In the genomic region with DNA sequence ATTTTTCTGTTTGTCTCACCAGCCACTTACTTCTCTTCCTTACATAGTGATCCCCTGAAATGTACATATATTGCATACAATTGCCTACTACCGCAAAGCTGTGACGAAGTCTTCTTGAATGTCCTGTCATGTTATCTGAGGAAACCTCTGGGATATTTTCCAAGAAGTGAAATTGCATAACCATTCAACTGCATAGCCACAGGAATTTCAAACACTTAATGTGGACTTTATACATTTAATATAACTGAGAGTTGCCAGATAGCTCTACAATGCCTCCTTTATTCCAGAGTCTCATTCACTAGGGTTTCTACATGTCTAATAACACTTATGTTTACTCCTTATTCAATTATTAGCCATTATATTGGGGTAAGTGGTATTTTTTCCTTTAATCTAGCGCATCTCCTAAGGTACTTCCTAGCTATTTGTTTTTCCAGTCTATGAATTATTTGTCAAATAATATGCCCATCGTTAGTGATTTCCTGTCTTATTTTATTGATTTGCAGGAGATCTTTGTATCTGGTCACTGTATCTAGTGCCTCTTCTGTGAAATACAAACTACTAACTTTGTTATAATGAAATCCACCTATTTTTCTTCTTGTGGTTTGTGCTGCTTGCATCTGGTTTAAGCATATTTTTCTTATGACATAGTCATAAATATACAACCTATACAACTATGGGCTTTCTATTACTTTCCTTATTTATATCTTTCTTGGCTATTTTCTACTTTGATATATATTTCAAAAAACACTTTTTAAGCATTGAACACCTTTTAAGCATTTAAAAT, we compare ENCODE assay signal across 14 cellular contexts.
DNase-seq lines count a peak whose midpoint lies in the region; ATAC-seq, FAIRE-seq and TF ChIP-seq lines count a peak whose summit lies in the region.
"Had no signal": no experiment of that assay in that cellular context is flagged by ENCODE, and none has a peak within 500 bp of the region (broad histone marks: within the 10 kb centered on the region; RNA-seq: fewer than 3 reads in every experiment).

No MANE protein-coding gene starts in this region.

- FAIRE-seq in HTR-8/SVneo (lab: Jason Lieb, UNC), result no peak

- no peaks in the 10 kb centered on the region for H3K9me2 ChIP-seq in hepatocyte (replicated peaks; ENCODE audit: insufficient read depth)

- H2AFZ ChIP-seq in hepatocyte, result no peak overlapping the region
- H2AFZ ChIP-seq: GM23338 had no signal

- intact Hi-C loops in left ventricle myocardium inferior (cut with micrococcal nuclease), result no loop called here

- no peaks in the 10 kb centered on the region for H3K36me3 ChIP-seq in hepatocyte (replicated peaks; ENCODE audit: insufficient read depth, low read depth)
- H3K36me3 ChIP-seq in left ventricle myocardium inferior, result no peaks in the 10 kb centered on the region

- TF ChIP-seq CTCF in WI38 (IDR thresholded peaks at IDR 0.05; ENCODE audit: low read depth, low read length) (no peak), hepatocyte (IDR thresholded peaks at IDR 0.05; ENCODE audit: poor library complexity) (no peak), left ventricle myocardium inferior (IDR thresholded peaks at IDR 0.05; ENCODE audit: borderline replicate concordance) (no peak)

- peak overlapping the region; percentile 40 for H3K4me3 ChIP-seq in WI38 (ENCODE audit: low read depth, low read length)
- no peak overlapping the region for H3K4me3 ChIP-seq in hepatocyte
- H3K4me3 ChIP-seq in left ventricle myocardium inferior, result no peak overlapping the region
- H3K4me3 ChIP-seq: GM23338 had no signal

- WGBS in hepatocyte (ENCODE audit: low lambda C conversion rate, missing lambda C conversion rate), result 59% methylated on average over 4 of the region's 4 CpGs

- peaks cover 6% of the 10 kb centered on the region for H3K4me1 ChIP-seq in hepatocyte (ENCODE audit: insufficient read depth)
- no peaks in the 10 kb centered on the region for H3K4me1 ChIP-seq in left ventricle myocardium inferior

- peak; percentile 94 for DNase-seq in ACHN
- DNase-seq in HTR-8/SVneo (ENCODE audit: insufficient read length, low spot score), result peak; percentile 33
- peak; percentile 59 for DNase-seq in hepatocyte (ENCODE audit: low spot score)
- no peak for DNase-seq in left ventricle myocardium inferior
- DNase-seq in stimulated activated CD4-positive, alpha-beta T cell treated with anti-CD3 and anti-CD28 coated beads, Interleukin-12 subunit alpha, Interleukin-12 subunit beta, amount 100 ng/mL, for 4 hours, result no peak
- no peak for DNase-seq in cerebellar nuclear complex (lab: John Stamatoyannopoulos, UW)
- DNase-seq: activated T-cell treated with anti-CD3 and anti-CD28 coated beads, Interleukin-2, amount 50 U/mL, for 24 hours; NCI-H2171; stimulated activated naive CD4-positive, alpha-beta T cell; T-helper 1 cell had no signal

- no peak overlapping the region for H3K4me2 ChIP-seq in hepatocyte
- H3K4me2 ChIP-seq: GM23338 had no signal

- no peaks in the 10 kb centered on the region for H3K79me2 ChIP-seq in hepatocyte

- in situ Hi-C loops in ACHN (cut with HindIII; ENCODE audit: low pct_ligation_motif_present, low pct_unique_long_range_greater_than_20kb, low sequenced_read_pairs), result no loop called here

- H3K9me3 ChIP-seq in hepatocyte (ENCODE audit: low read depth) (no peaks in the 10 kb centered on the region), left ventricle myocardium inferior (replicated peaks) (peaks cover 6% of the 10 kb centered on the region)

- H3K27me3 ChIP-seq in hepatocyte, result no peaks in the 10 kb centered on the region
- no peaks in the 10 kb centered on the region for H3K27me3 ChIP-seq in left ventricle myocardium inferior (ENCODE audit: low read depth)

- H3K27ac ChIP-seq in hepatocyte, result no peak overlapping the region
- no peak overlapping the region for H3K27ac ChIP-seq in left ventricle myocardium inferior (replicated peaks)

- H4K20me1 ChIP-seq in hepatocyte (ENCODE audit: insufficient read depth, poor library complexity, severe bottlenecking), result no peaks in the 10 kb centered on the region

- ATAC-seq in GM18519 (IDR thresholded peaks at IDR 0.05; ENCODE audit: low FRiP score, unreplicated experiment), result no peak
- ATAC-seq: GM23338, left lobe of liver had no signal

Comparison
In these comparisons a context has a peak if more than half of its experiments do, and no peak if none do; other contexts are left out.
1. DNase-seq: peak in ACHN (single experiment), HTR-8/SVneo (single experiment) and hepatocyte (single experiment); none in left ventricle myocardium inferior (single experiment), stimulated activated CD4-positive, alpha-beta T cell treated with anti-CD3 and anti-CD28 coated beads, Interleukin-12 subunit alpha, Interleukin-12 subunit beta, amount 100 ng/mL, for 4 hours (single experiment) and cerebellar nuclear complex (0 of 2).